Comparison of ENCODE assay signal across 1 cellular context in genomic region chr3:98508582-98508981, GRCh38.
TF ChIP-seq lines count a peak whose summit lies in the region.

No MANE protein-coding gene starts in this region.

TF ChIP-seq in GM12878, 131 proteins besides CTCF, POLR2A, EP300 and RAD21:
- TF ChIP-seq CBX5 (IDR thresholded peaks at IDR 0.05; ENCODE audit: low read depth) = no peak
- TF ChIP-seq PAX8 (IDR thresholded peaks at IDR 0.05) = no peak
- no peak for TF ChIP-seq CHD2 (IDR thresholded peaks at IDR 0.05; ENCODE audit: borderline replicate concordance, low read depth, low read length)
- no peak for TF ChIP-seq POU2F2 (IDR thresholded peaks at IDR 0.05; ENCODE audit: borderline replicate concordance, low read depth, low read length)
- no peak for TF ChIP-seq EZH2 (IDR thresholded peaks at IDR 0.05; ENCODE audit: borderline replicate concordance, control insufficient read depth, low read depth, low read length)
- no peak for TF ChIP-seq CREM (IDR thresholded peaks at IDR 0.05; ENCODE audit: low read depth)
- TF ChIP-seq RELA (IDR thresholded peaks at IDR 0.05; ENCODE audit: borderline replicate concordance, partially characterized antibody) = no peak
- TF ChIP-seq POLR2AphosphoS2 (IDR thresholded peaks at IDR 0.05; ENCODE audit: low read depth, low read length) = no peak
